In genomic region chr11:26278354-26278753, GRCh38 we compare ENCODE assay signal across 19 cellular contexts. TPM values are rescaled to one million over a fixed set of nuclear protein-coding genes. Genes with fewer than 3 reads are reported as not detected.
DNase-seq lines count a peak whose midpoint lies in the region; ATAC-seq and TF ChIP-seq lines count a peak whose summit lies in the region.
"Had no signal": no experiment of that assay in that cellular context is flagged by ENCODE, and none has a peak within 500 bp of the region (broad histone marks: within the 10 kb centered on the region; RNA-seq: fewer than 3 reads in every experiment).

No MANE protein-coding gene starts in this region.

- H3K36me3 Mint-ChIP-seq in activated CD8-positive, alpha-beta T cell treated with anti-CD3 and anti-CD28 coated beads for 36 hours (ENCODE audit: low read depth): no peaks in the 10 kb centered on the region
- no peaks in the 10 kb centered on the region for H3K36me3 Mint-ChIP-seq in activated T-cell treated with anti-CD3 and anti-CD28 coated beads, Interleukin-2, amount 50 U/mL, for 24 hours (ENCODE audit: low read depth)

- H4K20me1 ChIP-seq in MM.1S (ENCODE audit: insufficient read depth, low read length): no peaks in the 10 kb centered on the region
- H4K20me1 ChIP-seq in SU-DHL-6 (ENCODE audit: low read depth, low read length): no peaks in the 10 kb centered on the region
- H4K20me1 ChIP-seq: BLaER1 treated with 17β-estradiol and CSF1 and Interleukin-3, amounts not matched to agents 10 nM and 100 nM had no signal

- peaks cover 5% of the 10 kb centered on the region for H3K27me3 Mint-ChIP-seq in activated CD8-positive, alpha-beta T cell treated with anti-CD3 and anti-CD28 coated beads for 36 hours
- peaks cover 4% of the 10 kb centered on the region for H3K27me3 Mint-ChIP-seq in activated T-cell treated with anti-CD3 and anti-CD28 coated beads, Interleukin-2, amount 50 U/mL, for 24 hours

- TF ChIP-seq CTCF in A673 (conservative IDR thresholded peaks at IDR 0.05; ENCODE audit: low read depth, low read length) (peak; percentile 27; the same call in 1 of the 2 replicates), GM10248 (IDR thresholded peaks at IDR 0.05; ENCODE audit: control extremely low read depth, extremely low read depth, low read depth, missing control alignments) (peak; percentile 7), MM.1S (IDR thresholded peaks at IDR 0.05; ENCODE audit: low read length) (peak; percentile 30), SU-DHL-6 (IDR thresholded peaks at IDR 0.05; ENCODE audit: insufficient read depth, low read length, poor library complexity, severe bottlenecking) (peak; percentile 10), GM13976 (IDR thresholded peaks at IDR 0.05; ENCODE audit: borderline replicate concordance, control extremely low read depth, extremely low read depth, insufficient read depth, missing control alignments) (no peak)
- TF ChIP-seq CTCF in activated CD8-positive, alpha-beta T cell treated with anti-CD3 and anti-CD28 coated beads for 36 hours (IDR thresholded peaks at IDR 0.05): no peak

- DNase-seq in A673 (ENCODE audit: low spot score): no peak
- DNase-seq in GM10248 (ENCODE audit: extremely low spot score): no peak
- no peak for DNase-seq in MM.1S
- DNase-seq in GM13976 (ENCODE audit: low spot score): no peak
- DNase-seq in activated CD8-positive, alpha-beta T cell treated with anti-CD3 and anti-CD28 coated beads for 36 hours: no peak
- no peak for DNase-seq in activated T-cell treated with anti-CD3 and anti-CD28 coated beads, Interleukin-2, amount 50 U/mL, for 24 hours
- DNase-seq: DMS79 treated with DMSO at 0.1 percent for 48 hours, NCI-H1092 treated with DMSO at 0.1 percent for 48 hours, NCI-H146, NCI-H2081, NCI-H748 treated with DMSO at 0.1 percent for 48 hours, PC-9, T-helper 17 cell had no signal

- H3K27me3 ChIP-seq in A673 (replicated peaks; ENCODE audit: insufficient read depth, low read depth, low read length, poor library complexity): no peaks in the 10 kb centered on the region
- no peaks in the 10 kb centered on the region for H3K27me3 ChIP-seq in MM.1S (replicated peaks; ENCODE audit: insufficient read depth, low read length)
- no peaks in the 10 kb centered on the region for H3K27me3 ChIP-seq in SU-DHL-6 (ENCODE audit: low read length)
- H3K27me3 ChIP-seq: BLaER1 treated with 17β-estradiol and CSF1 and Interleukin-3, amounts not matched to agents 10 nM and 100 nM had no signal

- ATAC-seq in activated CD8-positive, alpha-beta T cell treated with anti-CD3 and anti-CD28 coated beads for 36 hours: no peak
- ATAC-seq in HG03039 (IDR thresholded peaks at IDR 0.05; ENCODE audit: unreplicated experiment): no peak
- ATAC-seq: GM12878, T-helper 17 cell had no signal

- in situ Hi-C loops in GM13976 (cut with MboI; ENCODE audit: low sequenced_read_pairs, unreplicated experiment): no loop called here

- H3K9ac ChIP-seq in MM.1S (ENCODE audit: low read length): no peak overlapping the region
- no peak overlapping the region for H3K9ac ChIP-seq in SU-DHL-6 (ENCODE audit: low read length)
- H3K9ac ChIP-seq: KMS-11 had no signal

- H3F3A ChIP-seq in MM.1S (ENCODE audit: insufficient read depth, low read length) (no peaks in the 10 kb centered on the region), SU-DHL-6 (ENCODE audit: insufficient read depth) (no peaks in the 10 kb centered on the region)

- intact Hi-C loops in A673 (cut with micrococcal nuclease; ENCODE audit: unreplicated experiment): no loop called here
- intact Hi-C loops in activated CD8-positive, alpha-beta T cell treated with anti-CD3 and anti-CD28 coated beads for 36 hours (cut with micrococcal nuclease): no loop called here

- CTCF ChIA-PET in A673 (lab: Charles Lee) (no interaction called here), GM10248 (lab: Yijun Ruan, JAX) (interaction anchor here (2.0 kb wide), 1 partner anchor 296 kb away, joined by 13 read pairs; no protein-coding TSS in a partner anchor)
- CTCF ChIA-PET in activated CD8-positive, alpha-beta T cell treated with anti-CD3 and anti-CD28 coated beads for 36 hours (lab: Charles Lee): no interaction called here

- H3K27ac ChIP-seq in A673 (ENCODE audit: low read depth, low read length, poor library complexity, severe bottlenecking): no peak overlapping the region
- no peak overlapping the region for H3K27ac ChIP-seq in MM.1S (ENCODE audit: low read length)
- no peak overlapping the region for H3K27ac ChIP-seq in SU-DHL-6 (ENCODE audit: low read depth, low read length)
- H3K27ac ChIP-seq: BLaER1 treated with 17β-estradiol and CSF1 and Interleukin-3, amounts not matched to agents 10 nM and 100 nM; KMS-11; PC-9; SJSA1 had no signal

- H3K9me3 Mint-ChIP-seq in activated CD8-positive, alpha-beta T cell treated with anti-CD3 and anti-CD28 coated beads for 36 hours: no peaks in the 10 kb centered on the region
- no peaks in the 10 kb centered on the region for H3K9me3 Mint-ChIP-seq in activated T-cell treated with anti-CD3 and anti-CD28 coated beads, Interleukin-2, amount 50 U/mL, for 24 hours

- no peak overlapping the region for H3K4me3 Mint-ChIP-seq in activated CD8-positive, alpha-beta T cell treated with anti-CD3 and anti-CD28 coated beads for 36 hours
- H3K4me3 Mint-ChIP-seq in activated T-cell treated with anti-CD3 and anti-CD28 coated beads, Interleukin-2, amount 50 U/mL, for 24 hours: no peak overlapping the region
- H3K4me3 Mint-ChIP-seq: T-helper 17 cell had no signal

- POLR2A ChIA-PET in A673 (lab: Charles Lee; ENCODE audit: low non-redundant PET): no interaction called here
- POLR2A ChIA-PET in GM10248 (lab: Yijun Ruan, JAX): no interaction called here
- POLR2A ChIA-PET in activated CD8-positive, alpha-beta T cell treated with anti-CD3 and anti-CD28 coated beads for 36 hours (lab: Charles Lee): no interaction called here

- no TSS peak for BruUV-seq in A673 (replicated peaks; lab: Mats Ljungman, UMichigan)

- no peak overlapping the region for H3K27ac Mint-ChIP-seq in activated CD8-positive, alpha-beta T cell treated with anti-CD3 and anti-CD28 coated beads for 36 hours
- H3K27ac Mint-ChIP-seq in activated T-cell treated with anti-CD3 and anti-CD28 coated beads, Interleukin-2, amount 50 U/mL, for 24 hours: no peak overlapping the region
- H3K27ac Mint-ChIP-seq: T-helper 17 cell had no signal

- H3K4me1 ChIP-seq in A673 (ENCODE audit: insufficient read depth, low read length, poor library complexity, severe bottlenecking) (no peaks in the 10 kb centered on the region), MM.1S (ENCODE audit: low read length) (peaks cover 6% of the 10 kb centered on the region)
- H3K4me1 ChIP-seq: BLaER1 treated with 17β-estradiol and CSF1 and Interleukin-3, amounts not matched to agents 10 nM and 100 nM; SJSA1 had no signal

- no peaks in the 10 kb centered on the region for H3K79me2 ChIP-seq in MM.1S (ENCODE audit: low read length)
- no peaks in the 10 kb centered on the region for H3K79me2 ChIP-seq in SU-DHL-6 (ENCODE audit: insufficient read depth, low read length)

- H3K4me3 ChIP-seq in A673 (ENCODE audit: low read depth, low read length, poor library complexity, severe bottlenecking) (no peak overlapping the region), MM.1S (ENCODE audit: low read length) (no peak overlapping the region), SU-DHL-6 (ENCODE audit: insufficient read depth, low read length, poor library complexity, severe bottlenecking) (no peak overlapping the region)
- H3K4me3 ChIP-seq: BLaER1 treated with 17β-estradiol and CSF1 and Interleukin-3, amounts not matched to agents 10 nM and 100 nM; GM12878; PC-9; SJSA1 had no signal

- H3K4me2 ChIP-seq in MM.1S (ENCODE audit: low read depth, low read length) (no peak overlapping the region), SU-DHL-6 (ENCODE audit: low read depth, low read length, poor library complexity, severe bottlenecking) (no peak overlapping the region)
- H3K4me2 ChIP-seq: BLaER1 treated with 17β-estradiol and CSF1 and Interleukin-3, amounts not matched to agents 10 nM and 100 nM; KMS-11; PC-9 had no signal

- H3K9me3 ChIP-seq in A673 (ENCODE audit: low read depth, low read length, poor library complexity, severe bottlenecking) (no peaks in the 10 kb centered on the region), MM.1S (replicated peaks; ENCODE audit: insufficient read depth, low read length) (no peaks in the 10 kb centered on the region), SU-DHL-6 (ENCODE audit: insufficient read depth, low read length) (no peaks in the 10 kb centered on the region)
- H3K9me3 ChIP-seq: BLaER1 treated with 17β-estradiol and CSF1 and Interleukin-3, amounts not matched to agents 10 nM and 100 nM; SJSA1 had no signal

- no peaks in the 10 kb centered on the region for H3K4me1 Mint-ChIP-seq in activated CD8-positive, alpha-beta T cell treated with anti-CD3 and anti-CD28 coated beads for 36 hours (ENCODE audit: low read depth)
- no peaks in the 10 kb centered on the region for H3K4me1 Mint-ChIP-seq in activated T-cell treated with anti-CD3 and anti-CD28 coated beads, Interleukin-2, amount 50 U/mL, for 24 hours (ENCODE audit: low read depth)

- H3K9me2 ChIP-seq in MM.1S (replicated peaks; ENCODE audit: insufficient read depth, low read length): no peaks in the 10 kb centered on the region
- no peaks in the 10 kb centered on the region for H3K9me2 ChIP-seq in SU-DHL-6 (replicated peaks; ENCODE audit: insufficient read depth, low read length)

- H3K36me3 ChIP-seq in A673 (ENCODE audit: insufficient read depth, low read length, poor library complexity, severe bottlenecking) (no peaks in the 10 kb centered on the region), MM.1S (replicated peaks; ENCODE audit: insufficient read depth, low read length) (no peaks in the 10 kb centered on the region), SU-DHL-6 (ENCODE audit: low read length) (no peaks in the 10 kb centered on the region)
- H3K36me3 ChIP-seq: BLaER1 treated with 17β-estradiol and CSF1 and Interleukin-3, amounts not matched to agents 10 nM and 100 nM; SJSA1 had no signal

- H2AFZ ChIP-seq in MM.1S (ENCODE audit: low read length) (no peak overlapping the region), SU-DHL-6 (ENCODE audit: low read depth, low read length, severe bottlenecking) (no peak overlapping the region)
- H2AFZ ChIP-seq: PC-9 had no signal

RNA-seq across cellular contexts. Expression of gene ANO3, which starts 53.6 kb away (rescaled TPM):
- total RNA-seq in A673 (2021): not detected in 2 replicates
- total RNA-seq in activated CD8-positive, alpha-beta T cell treated with anti-CD3 and anti-CD28 coated beads for 36 hours: not detected
- total RNA-seq: PC-9, SJSA1, T-helper 17 cell had no signal

Comparison
In these comparisons a context has a peak if more than half of its experiments do, and no peak if none do; other contexts are left out.
1. CTCF ChIP-seq: peak in A673 (single experiment), GM10248 (single experiment), MM.1S (single experiment) and SU-DHL-6 (single experiment); none in GM13976 (single experiment) and activated CD8-positive, alpha-beta T cell treated with anti-CD3 and anti-CD28 coated beads for 36 hours (single experiment).